In the genomic region with DNA sequence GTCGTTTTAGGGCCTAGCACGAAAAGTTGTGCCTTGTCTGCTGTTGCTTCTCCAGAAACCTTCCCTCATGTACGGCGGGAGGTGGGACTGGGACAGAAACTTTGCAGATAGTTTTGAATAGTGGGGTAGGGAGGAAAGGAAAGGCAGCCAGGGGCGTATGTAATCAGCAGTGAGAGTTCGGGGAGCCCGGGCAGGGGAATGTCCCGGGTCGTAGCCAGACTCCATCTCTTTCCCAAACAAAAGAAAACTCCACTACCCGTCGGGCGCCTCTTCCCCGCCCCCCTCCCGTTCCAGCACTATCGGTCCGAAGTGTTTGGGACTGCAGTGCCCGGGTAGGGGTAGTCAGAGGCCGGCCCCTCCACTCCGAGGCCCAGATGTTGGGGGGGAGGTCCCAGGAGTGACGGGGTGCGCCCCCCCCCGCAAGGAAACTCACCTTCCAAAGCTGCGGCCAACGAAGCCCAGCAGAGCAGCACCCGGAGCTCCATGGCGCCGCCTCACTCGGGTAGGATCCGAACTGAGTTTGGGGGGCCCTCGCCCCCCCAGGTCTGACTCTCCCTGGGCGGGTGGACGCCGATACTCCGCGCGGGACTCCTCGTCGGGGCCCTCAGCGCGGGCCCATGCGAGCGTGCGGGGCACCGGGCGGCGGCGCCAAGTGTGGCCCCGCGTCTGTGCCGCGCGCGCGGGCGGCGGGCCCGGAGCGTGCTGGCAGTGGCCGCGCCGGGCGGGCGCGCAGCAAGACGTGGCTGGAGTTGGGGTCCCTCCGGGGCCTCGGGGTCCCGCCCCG, we compare ENCODE assay signal across 1 cellular context.
TF ChIP-seq lines count a peak whose summit lies in the region.

No MANE protein-coding gene starts in this region.

TF ChIP-seq in K562, 482 proteins besides CTCF, POLR2A, EP300 and RAD21 (continued from another document):
- TF ChIP-seq, protein P1, sequence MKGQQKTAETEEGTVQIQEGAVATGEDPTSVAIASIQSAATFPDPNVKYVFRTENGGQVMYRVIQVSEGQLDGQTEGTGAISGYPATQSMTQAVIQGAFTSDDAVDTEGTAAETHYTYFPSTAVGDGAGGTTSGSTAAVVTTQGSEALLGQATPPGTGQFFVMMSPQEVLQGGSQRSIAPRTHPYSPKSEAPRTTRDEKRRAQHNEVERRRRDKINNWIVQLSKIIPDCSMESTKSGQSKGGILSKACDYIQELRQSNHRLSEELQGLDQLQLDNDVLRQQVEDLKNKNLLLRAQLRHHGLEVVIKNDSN (CRISPR knock-in tag; IDR thresholded peaks at IDR 0.05), result 0 out of 2 replicates have a peak, but pooled peaks have one; percentile 5
- TF ChIP-seq ZNF778 (CRISPR knock-in tag; IDR thresholded peaks at IDR 0.05) (no peak), FOSL1 (tag; conservative IDR thresholded peaks at IDR 0.05) (no peak), RBM14 (IDR thresholded peaks at IDR 0.05; ENCODE audit: borderline replicate concordance, insufficient read depth, low read depth, low read length) (0 out of 2 replicates have a peak, but pooled peaks have one; percentile 39), ZBTB7A (IDR thresholded peaks at IDR 0.05; ENCODE audit: borderline replicate concordance, control insufficient read depth, low read depth, low read length) (peak; percentile 84; the same call in 1 of the 2 replicates), ERF (CRISPR knock-in tag; IDR thresholded peaks at IDR 0.05) (0 out of 2 replicates have a peak, but pooled peaks have one; percentile 11), KLF6 (CRISPR knock-in tag; IDR thresholded peaks at IDR 0.05; ENCODE audit: borderline replicate concordance) (no peak), FOXM1 (IDR thresholded peaks at IDR 0.05; ENCODE audit: low read depth) (0 out of 2 replicates have a peak, but pooled peaks have one; percentile 26), FOXM1 (CRISPR knock-in tag; IDR thresholded peaks at IDR 0.05; ENCODE audit: low read depth) (no peak), ZBTB11 (CRISPR knock-in tag; IDR thresholded peaks at IDR 0.05) (peak in 1 of 3 experiments; percentile 9; a peak in 1 of 6 replicates), SRSF9 (IDR thresholded peaks at IDR 0.05; ENCODE audit: borderline replicate concordance, low read depth, low read length) (no peak), ZBTB5 (IDR thresholded peaks at IDR 0.05) (no peak), CXXC5 (CRISPR knock-in tag; IDR thresholded peaks at IDR 0.05) (peak; percentile 59), HDAC1 (IDR thresholded peaks at IDR 0.05) (0 out of 4 replicates have a peak, but pooled peaks of 1 of the 2 experiments have one; percentile 18), MAFG (tag; conservative IDR thresholded peaks at IDR 0.05) (no peak), ZFPM2 (CRISPR knock-in tag; IDR thresholded peaks at IDR 0.05) (no peak), PRMT5 (CRISPR knock-in tag; IDR thresholded peaks at IDR 0.05) (no peak), CHCHD3 (CRISPR knock-in tag; IDR thresholded peaks at IDR 0.05) (no peak), PPARD (CRISPR knock-in tag; IDR thresholded peaks at IDR 0.05) (no peak), ZNF184 (CRISPR knock-in tag; IDR thresholded peaks at IDR 0.05) (no peak), ZFX (CRISPR knock-in tag; IDR thresholded peaks at IDR 0.05) (peak; percentile 23), JUN (IDR thresholded peaks at IDR 0.05; ENCODE audit: borderline replicate concordance, low read depth, low read length) (no peak), JUN (CRISPR knock-in tag; IDR thresholded peaks at IDR 0.05; ENCODE audit: borderline replicate concordance) (no peak), TAF15 (IDR thresholded peaks at IDR 0.05; ENCODE audit: low read depth, low read length) (no peak), ZNF511 (CRISPR knock-in tag; IDR thresholded peaks at IDR 0.05) (0 out of 2 replicates have a peak, but pooled peaks have one; percentile 35), ZNF354B (CRISPR knock-in tag; IDR thresholded peaks at IDR 0.05) (no peak), POU5F1 (IDR thresholded peaks at IDR 0.05; ENCODE audit: borderline replicate concordance, low read depth, low read length, partially characterized antibody) (no peak)
- TF ChIP-seq, protein P2, sequence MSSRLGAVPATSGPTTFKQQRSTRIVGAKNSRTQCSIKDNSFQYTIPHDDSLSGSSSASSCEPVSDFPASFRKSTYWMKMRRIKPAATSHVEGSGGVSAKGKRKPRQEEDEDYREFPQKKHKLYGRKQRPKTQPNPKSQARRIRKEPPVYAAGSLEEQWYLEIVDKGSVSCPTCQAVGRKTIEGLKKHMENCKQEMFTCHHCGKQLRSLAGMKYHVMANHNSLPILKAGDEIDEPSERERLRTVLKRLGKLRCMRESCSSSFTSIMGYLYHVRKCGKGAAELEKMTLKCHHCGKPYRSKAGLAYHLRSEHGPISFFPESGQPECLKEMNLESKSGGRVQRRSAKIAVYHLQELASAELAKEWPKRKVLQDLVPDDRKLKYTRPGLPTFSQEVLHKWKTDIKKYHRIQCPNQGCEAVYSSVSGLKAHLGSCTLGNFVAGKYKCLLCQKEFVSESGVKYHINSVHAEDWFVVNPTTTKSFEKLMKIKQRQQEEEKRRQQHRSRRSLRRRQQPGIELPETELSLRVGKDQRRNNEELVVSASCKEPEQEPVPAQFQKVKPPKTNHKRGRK (tag; IDR thresholded peaks at IDR 0.05), result no peak
- TF ChIP-seq, protein P3, sequence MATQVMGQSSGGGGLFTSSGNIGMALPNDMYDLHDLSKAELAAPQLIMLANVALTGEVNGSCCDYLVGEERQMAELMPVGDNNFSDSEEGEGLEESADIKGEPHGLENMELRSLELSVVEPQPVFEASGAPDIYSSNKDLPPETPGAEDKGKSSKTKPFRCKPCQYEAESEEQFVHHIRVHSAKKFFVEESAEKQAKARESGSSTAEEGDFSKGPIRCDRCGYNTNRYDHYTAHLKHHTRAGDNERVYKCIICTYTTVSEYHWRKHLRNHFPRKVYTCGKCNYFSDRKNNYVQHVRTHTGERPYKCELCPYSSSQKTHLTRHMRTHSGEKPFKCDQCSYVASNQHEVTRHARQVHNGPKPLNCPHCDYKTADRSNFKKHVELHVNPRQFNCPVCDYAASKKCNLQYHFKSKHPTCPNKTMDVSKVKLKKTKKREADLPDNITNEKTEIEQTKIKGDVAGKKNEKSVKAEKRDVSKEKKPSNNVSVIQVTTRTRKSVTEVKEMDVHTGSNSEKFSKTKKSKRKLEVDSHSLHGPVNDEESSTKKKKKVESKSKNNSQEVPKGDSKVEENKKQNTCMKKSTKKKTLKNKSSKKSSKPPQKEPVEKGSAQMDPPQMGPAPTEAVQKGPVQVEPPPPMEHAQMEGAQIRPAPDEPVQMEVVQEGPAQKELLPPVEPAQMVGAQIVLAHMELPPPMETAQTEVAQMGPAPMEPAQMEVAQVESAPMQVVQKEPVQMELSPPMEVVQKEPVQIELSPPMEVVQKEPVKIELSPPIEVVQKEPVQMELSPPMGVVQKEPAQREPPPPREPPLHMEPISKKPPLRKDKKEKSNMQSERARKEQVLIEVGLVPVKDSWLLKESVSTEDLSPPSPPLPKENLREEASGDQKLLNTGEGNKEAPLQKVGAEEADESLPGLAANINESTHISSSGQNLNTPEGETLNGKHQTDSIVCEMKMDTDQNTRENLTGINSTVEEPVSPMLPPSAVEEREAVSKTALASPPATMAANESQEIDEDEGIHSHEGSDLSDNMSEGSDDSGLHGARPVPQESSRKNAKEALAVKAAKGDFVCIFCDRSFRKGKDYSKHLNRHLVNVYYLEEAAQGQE (CRISPR knock-in tag; IDR thresholded peaks at IDR 0.05; ENCODE audit: low read depth), result no peak
